In genomic region chr5:143413964-143414669, GRCh38 we compare ENCODE assay signal across 13 cellular contexts. TPM values are rescaled to one million over a fixed set of nuclear protein-coding genes. Genes with fewer than 3 reads are reported as not detected.
DNase-seq lines count a peak whose midpoint lies in the region; ATAC-seq and TF ChIP-seq lines count a peak whose summit lies in the region.
"Had no signal": no experiment of that assay in that cellular context is flagged by ENCODE, and none has a peak within 500 bp of the region (broad histone marks: within the 10 kb centered on the region; RNA-seq: fewer than 3 reads in every experiment).

No MANE protein-coding gene starts in this region.

- TF ChIP-seq CTCF in chondrocyte (IDR thresholded peaks at IDR 0.05) (no peak), right lobe of liver (IDR thresholded peaks at IDR 0.05) (no peak), sigmoid colon (IDR thresholded peaks at IDR 0.05) (no peak)

- POLR2A ChIA-PET in T-cell (lab: Charles Lee), result interaction anchor here (1.0 to 1.4 kb wide), 3 partner anchors 10 to 27 kb away, joined by 3 to 12 read pairs (median 6); no protein-coding TSS in a partner anchor

- H3K27me3 Mint-ChIP-seq in T-cell (no peaks in the 10 kb centered on the region), chondrocyte (ENCODE audit: low read depth) (no peaks in the 10 kb centered on the region)
- H3K27me3 Mint-ChIP-seq: central memory CD8-positive, alpha-beta T cell had no signal

- DNase-seq in T-cell (no peak), chondrocyte (ENCODE audit: low spot score) (no peak), germinal center (ENCODE audit: low spot score) (no peak), right lobe of liver (no peak), sigmoid colon (no peak)
- DNase-seq: NCI-H446, retina, substantia nigra had no signal

- H3K4me3 Mint-ChIP-seq in T-cell (peak overlapping the region in 1 of 3 donors; percentile 38), chondrocyte (ENCODE audit: unreplicated experiment) (no peak overlapping the region)
- H3K4me3 Mint-ChIP-seq: central memory CD8-positive, alpha-beta T cell had no signal

- WGBS in right lobe of liver (ENCODE audit: insufficient coverage, low coverage, low lambda C conversion rate, missing lambda C conversion rate), result 60% methylated on average over 4 of the region's 4 CpGs
- 65 to 68% methylated on average over 4 of the region's 4 CpGs for WGBS in sigmoid colon, 2 donors

- CTCF ChIA-PET in T-cell (lab: Charles Lee), result interaction anchor here in 1 of 2 donors (0.7 to 1.1 kb wide), 2 partner anchors 21 to 34 kb away, joined by 4 read pairs; no protein-coding TSS in a partner anchor

- H3K4me3 ChIP-seq in GM08714 (ENCODE audit: low read length) (peak overlapping the region; percentile 43), right lobe of liver (no peak overlapping the region), sigmoid colon (no peak overlapping the region)

- TF ChIP-seq POLR2A in right lobe of liver (IDR thresholded peaks at IDR 0.05) (no peak), sigmoid colon (IDR thresholded peaks at IDR 0.05) (no peak)

- H3K9me3 ChIP-seq in right lobe of liver, result no peaks in the 10 kb centered on the region
- no peaks in the 10 kb centered on the region for H3K9me3 ChIP-seq in sigmoid colon

- H3K36me3 ChIP-seq in right lobe of liver (no peaks in the 10 kb centered on the region), sigmoid colon (no peaks in the 10 kb centered on the region)

- peak; percentile 80 for ATAC-seq in GM19395 (IDR thresholded peaks at IDR 0.05; ENCODE audit: unreplicated experiment)
- peak; percentile 73 for ATAC-seq in HG03045 (IDR thresholded peaks at IDR 0.05; ENCODE audit: unreplicated experiment)
- peak in 3 of 4 experiments; percentile 36 to 66 (median 63) for ATAC-seq in T-cell (replicated peaks in 1 of 4)
- no peak for ATAC-seq in right lobe of liver

- H3K27ac Mint-ChIP-seq in T-cell (peak overlapping the region; percentile 46 to 79), chondrocyte (ENCODE audit: unreplicated experiment) (no peak overlapping the region)

- intact Hi-C loops in right lobe of liver (cut with DNase I) (no loop called here), sigmoid colon (cut with DNase I) (no loop called here)

- H3K4me1 ChIP-seq in right lobe of liver (peaks cover 0 to 47% (median 14%) of the 10 kb centered on the region in 4 donors), sigmoid colon (no peaks in the 10 kb centered on the region)

- no peak for TF ChIP-seq EP300 in sigmoid colon (IDR thresholded peaks at IDR 0.05)

- H3K4me1 Mint-ChIP-seq in T-cell (peaks cover 10 to 65% (median 30%) of the 10 kb centered on the region in 3 donors), chondrocyte (ENCODE audit: low read depth) (no peaks in the 10 kb centered on the region)

- H3K9me3 Mint-ChIP-seq in T-cell (no peaks in the 10 kb centered on the region), chondrocyte (ENCODE audit: low read depth) (no peaks in the 10 kb centered on the region)
- H3K9me3 Mint-ChIP-seq: central memory CD8-positive, alpha-beta T cell had no signal

- H3K36me3 Mint-ChIP-seq in T-cell (peaks cover 17% of the 10 kb centered on the region), chondrocyte (ENCODE audit: low read depth) (no peaks in the 10 kb centered on the region)

- H3K27me3 ChIP-seq in right lobe of liver (no peaks in the 10 kb centered on the region), sigmoid colon (no peaks in the 10 kb centered on the region)

- H3K27ac ChIP-seq in right lobe of liver, result no peak overlapping the region
- H3K27ac ChIP-seq in sigmoid colon, result no peak overlapping the region
- H3K27ac ChIP-seq: HL-60 had no signal

RNA-seq across cellular contexts. Expression of gene NR3C1, which starts 10.6 kb away (rescaled TPM):
- total RNA-seq in T-cell (100 to 1,000 TPM; 108 to 156 (median 122) TPM), chondrocyte (37.1 to 46.4 TPM (median 44.6 TPM) in 3 replicates), right lobe of liver (10 to 100 TPM; 27.3 to 60.1 (median 47.2) TPM), sigmoid colon (10 to 100 TPM; 36.0 to 65.6 (median 49.9) TPM)
- polyA plus RNA-seq in sigmoid colon, result 10 to 100 TPM in 1 of 3 donors, 1 to 10 TPM in 2; 5.5 to 11.9 (median 9.6) TPM

Comparison
In these comparisons a context has a peak if more than half of its experiments do, and no peak if none do; other contexts are left out.
1. ATAC-seq: peak in GM19395 (single experiment), HG03045 (single experiment) and T-cell (3 of 4); none in right lobe of liver (0 of 4).